In genomic region chr12:45729233-45730115, GRCh38 we compare ENCODE assay signal across 8 cellular contexts. TPM values are rescaled to one million over a fixed set of nuclear protein-coding genes. Genes with fewer than 3 reads are reported as not detected.
DNase-seq lines count a peak whose midpoint lies in the region; ATAC-seq and FAIRE-seq lines count a peak whose summit lies in the region.

TSS of gene ARID2 (plus strand) at chr12:45729706. CDS start at chr12:45729837, 131 bp downstream.

- no peaks in the 10 kb centered on the region for H3K4me1 ChIP-seq in right cardiac atrium (ENCODE audit: control insufficient read depth, insufficient read depth, low read length)

- H3K4me3 ChIP-seq in right cardiac atrium (ENCODE audit: low read length) = peak within 1 kb of the TSS; percentile 94

- H3K27ac ChIP-seq in angular gyrus (ENCODE audit: low read depth, low read length) = peak within 1 kb of the TSS; percentile 94
- peak within 1 kb of the TSS; percentile 98 for H3K27ac ChIP-seq in right cardiac atrium (ENCODE audit: low read length)

- peaks cover 7% of the 10 kb centered on the region for H3K36me3 Mint-ChIP-seq in T-helper 17 cell (ENCODE audit: low read depth)

- peaks cover 20% of the 10 kb centered on the region for H3K4me1 Mint-ChIP-seq in T-helper 17 cell

- FAIRE-seq in urothelium cell line (lab: Jason Lieb, UNC) = no peak

- H3K27me3 ChIP-seq in right cardiac atrium (ENCODE audit: control insufficient read depth, insufficient read depth) = no peaks in the 10 kb centered on the region

- H3K27ac Mint-ChIP-seq in T-helper 17 cell = peak within 1 kb of the TSS; percentile 99

- H3K9me3 ChIP-seq in T-helper 17 cell (ENCODE audit: control insufficient read depth, low read length, poor library complexity, severe bottlenecking) (no peaks in the 10 kb centered on the region), right cardiac atrium (ENCODE audit: control insufficient read depth, low read length) (no peaks in the 10 kb centered on the region)

- intact Hi-C loops in right cardiac atrium (cut with DNase I) = loop anchor here in 1 of 4 donors (10.0 kb wide), 1 partner anchor 185 kb away; no protein-coding TSS in a partner anchor

- WGBS in right cardiac atrium = under 1% methylated on average over 85 of the region's 89 CpGs

- H3K27me3 Mint-ChIP-seq in T-helper 17 cell = no peaks in the 10 kb centered on the region

- DNase-seq in Daoy (ENCODE audit: low read depth) (peak; percentile 81), LHCN-M2 (ENCODE audit: low read depth) (peak; percentile 62), T-helper 17 cell (peak; percentile 48 to 64 (median 62)), right cardiac atrium (peak; percentile 66 to 87 (median 85)), putamen (ENCODE audit: low spot score) (peak; percentile 70), urothelium cell line (ENCODE audit: low spot score) (peak; percentile 51)

- ATAC-seq in GM21825 (IDR thresholded peaks at IDR 0.05; ENCODE audit: unreplicated experiment) (peak; percentile 12), T-helper 17 cell (peak; percentile 32), right cardiac atrium (peak; percentile 19 to 25)

- H3K4me3 Mint-ChIP-seq in T-helper 17 cell = peak within 1 kb of the TSS; percentile 100

RNA-seq across cellular contexts. Expression of gene ARID2, which starts in this region (rescaled TPM):
- 12.9 and 13.1 TPM in 2 replicates for total RNA-seq in Daoy (2014; rRNA removed; shearing (Covaris generic))
- total RNA-seq in LHCN-M2 (2014; rRNA removed) (12.2 and 12.3 TPM in 2 replicates), T-helper 17 cell (10 to 100 TPM; 63.1 to 63.3 TPM), right cardiac atrium (10 to 100 TPM; 19.1 to 21.0 (median 20.1) TPM)
- polyA plus RNA-seq in LHCN-M2 (2012) = 3.3 TPM
- 5.4 TPM for polyA plus RNA-seq in right cardiac atrium

Comparison
In these comparisons a context has a peak if more than half of its experiments do, and no peak if none do; other contexts are left out.
1. Peak in every context shown above with its lines: DNase-seq, ATAC-seq, H3K4me3 ChIP-seq and H3K27ac ChIP-seq.